ENCODE assay signal across 1 cellular context in genomic region chr7:90425376-90425775, GRCh38.
TF ChIP-seq lines count a peak whose summit lies in the region.

No MANE protein-coding gene starts in this region.

TF ChIP-seq in GM12878, 131 proteins besides CTCF, POLR2A, EP300 and RAD21:
- TF ChIP-seq ZNF384 (IDR thresholded peaks at IDR 0.05; ENCODE audit: borderline replicate concordance, low read depth, low read length) (no peak), HDAC6 (IDR thresholded peaks at IDR 0.05; ENCODE audit: unreplicated experiment) (no peak), USF2 (IDR thresholded peaks at IDR 0.05; ENCODE audit: borderline replicate concordance, low read depth, low read length) (no peak), ESRRA (IDR thresholded peaks at IDR 0.05; ENCODE audit: low read length) (no peak), HDGF (IDR thresholded peaks at IDR 0.05) (no peak), PAX8 (IDR thresholded peaks at IDR 0.05) (no peak), POU2F2 (IDR thresholded peaks at IDR 0.05; ENCODE audit: borderline replicate concordance, low read depth, low read length) (no peak), POLR2AphosphoS5 (IDR thresholded peaks at IDR 0.05; ENCODE audit: low read length) (no peak), E2F4 (IDR thresholded peaks at IDR 0.05; ENCODE audit: low read depth, low read length) (no peak), KAT2A (conservative IDR thresholded peaks at IDR 0.05; ENCODE audit: control insufficient read depth, low read depth, low read length) (no peak), RFX5 (IDR thresholded peaks at IDR 0.05; ENCODE audit: low read depth, low read length) (no peak), SMARCA5 (IDR thresholded peaks at IDR 0.05) (no peak), ZNF622 (IDR thresholded peaks at IDR 0.05) (no peak), SMAD1 (IDR thresholded peaks at IDR 0.05; ENCODE audit: low read depth, partially characterized antibody) (no peak), GATAD2B (conservative IDR thresholded peaks at IDR 0.05; ENCODE audit: low read depth) (no peak)
